Comparison of ENCODE assay signal across 23 cellular contexts in genomic region chr22:49687786-49688515, GRCh38.
"Had no signal": no experiment of that assay in that cellular context is flagged by ENCODE, and none has a peak within 500 bp of the region (broad histone marks: within the 10 kb centered on the region; RNA-seq: fewer than 3 reads in every experiment).

No MANE protein-coding gene starts in this region.

- H3K4me1 Mint-ChIP-seq: activated CD4-positive, alpha-beta T cell treated with anti-CD3 and anti-CD28 coated beads for 36 hours; activated T-helper 17 cell treated with anti-CD3 and anti-CD28 coated beads, Interleukin-2, amount 50 U/mL, for 72 hours; memory B cell had no signal

- H3K36me3 ChIP-seq: breast epithelium, vagina had no signal

- H3K4me1 ChIP-seq: breast epithelium, testis, vagina had no signal

- H3K4me3 ChIP-seq: breast epithelium, testis, vagina had no signal

- H3K9me3 ChIP-seq: testis, vagina had no signal

- H3K27me3 Mint-ChIP-seq: activated CD4-positive, alpha-beta T cell treated with anti-CD3 and anti-CD28 coated beads for 36 hours had no signal

- ATAC-seq: activated CD4-positive, alpha-beta T cell treated with anti-CD3 and anti-CD28 coated beads for 36 hours; activated CD8-positive, alpha-beta T cell treated with anti-CD3 and anti-CD28 coated beads, Interleukin-2, amount 10 ng/mL, durations not matched to agents 7 days and 5 days; activated naive CD4-positive, alpha-beta T cell treated with anti-CD3 and anti-CD28 coated beads, Interleukin-2, amount 50 U/mL, for 72 hours; activated T-cell treated with anti-CD3 and anti-CD28 coated beads, Interleukin-2, amount 50 U/mL, for 4 hours; activated T-helper 17 cell treated with anti-CD3 and anti-CD28 coated beads, Interleukin-2, amount 50 U/mL, for 72 hours; left colon; naive thymus-derived CD4-positive, alpha-beta T cell; right cardiac atrium; stimulated activated naive CD8-positive, alpha-beta T cell treated with anti-CD3 and anti-CD28 coated beads, Interleukin-15, Interleukin-2, amounts not matched to agents 100 U/mL and 50 U/mL, for 24 hours had no signal

- H3K9me3 Mint-ChIP-seq: activated naive CD4-positive, alpha-beta T cell treated with anti-CD3 and anti-CD28 coated beads, Interleukin-2, amount 50 U/mL, for 72 hours; activated T-cell treated with anti-CD3 and anti-CD28 coated beads, Interleukin-2, amount 50 U/mL, for 4 hours; T-helper 2 cell treated with Interferon-gamma antibody and Interleukin-4, amounts not matched to agents 5 μg/mL and 100 μg/mL, for 36 hours had no signal

- H3K4me3 Mint-ChIP-seq: activated CD4-positive, alpha-beta T cell treated with anti-CD3 and anti-CD28 coated beads for 36 hours; activated CD8-positive, alpha-beta T cell treated with anti-CD3 and anti-CD28 coated beads, Interleukin-2, amount 10 ng/mL, durations not matched to agents 7 days and 5 days; activated T-cell treated with anti-CD3 and anti-CD28 coated beads, Interleukin-2, amount 50 U/mL, for 4 hours; activated T-helper 17 cell treated with anti-CD3 and anti-CD28 coated beads, Interleukin-2, amount 50 U/mL, for 72 hours; memory B cell; naive thymus-derived CD4-positive, alpha-beta T cell; T-helper 2 cell treated with Interferon-gamma antibody and Interleukin-4, amounts not matched to agents 5 μg/mL and 100 μg/mL, for 36 hours had no signal

- DNase-seq: activated CD4-positive, alpha-beta T cell treated with anti-CD3 and anti-CD28 coated beads for 36 hours; activated CD4-positive, CD25-positive, alpha-beta regulatory T cell; activated CD8-positive, alpha-beta T cell treated with anti-CD3 and anti-CD28 coated beads, Interleukin-2, amount 10 ng/mL, durations not matched to agents 7 days and 5 days; activated naive CD4-positive, alpha-beta T cell; activated T-cell treated with anti-CD3 and anti-CD28 coated beads, Interleukin-2, amount 50 U/mL, for 4 hours; effector CD8-positive, alpha-beta T cell; left colon; midbrain; naive thymus-derived CD4-positive, alpha-beta T cell; occipital lobe; right cardiac atrium; stimulated activated CD4-positive, alpha-beta T cell treated with anti-CD3 and anti-CD28 coated beads, Interleukin-12 subunit alpha, Interleukin-12 subunit beta, amount 100 ng/mL, for 4 hours; stimulated activated CD4-positive, alpha-beta T cell treated with anti-CD3 and anti-CD28 coated beads, Interleukin-4, amount 100 ng/mL, for 1 hour; stimulated activated naive CD8-positive, alpha-beta T cell treated with anti-CD3 and anti-CD28 coated beads, Interleukin-15, Interleukin-2, amounts not matched to agents 100 U/mL and 50 U/mL, for 24 hours; T-helper 1 cell; testis; trophoblast cell had no signal

- H3K27me3 ChIP-seq: testis, vagina had no signal

- H3K36me3 Mint-ChIP-seq: activated naive CD4-positive, alpha-beta T cell treated with anti-CD3 and anti-CD28 coated beads, Interleukin-2, amount 50 U/mL, for 72 hours; memory B cell had no signal

- H3K27ac ChIP-seq: breast epithelium, testis, vagina had no signal

- H3K27ac Mint-ChIP-seq: activated CD4-positive, alpha-beta T cell treated with anti-CD3 and anti-CD28 coated beads for 36 hours; activated CD8-positive, alpha-beta T cell treated with anti-CD3 and anti-CD28 coated beads, Interleukin-2, amount 10 ng/mL, durations not matched to agents 7 days and 5 days; activated naive CD4-positive, alpha-beta T cell treated with anti-CD3 and anti-CD28 coated beads, Interleukin-2, amount 50 U/mL, for 72 hours; activated T-helper 17 cell treated with anti-CD3 and anti-CD28 coated beads, Interleukin-2, amount 50 U/mL, for 72 hours; memory B cell; T-helper 2 cell treated with Interferon-gamma antibody and Interleukin-4, amounts not matched to agents 5 μg/mL and 100 μg/mL, for 36 hours had no signal
